Comparison of ENCODE assay signal across 8 cellular contexts in genomic region chr11:77126861-77127673, GRCh38. TPM values are rescaled to one million over a fixed set of nuclear protein-coding genes. Genes with fewer than 3 reads are reported as not detected.
DNase-seq lines count a peak whose midpoint lies in the region; ATAC-seq and TF ChIP-seq lines count a peak whose summit lies in the region.

No MANE protein-coding gene starts in this region.

- CTCF ChIA-PET in CD8-positive, alpha-beta T cell (lab: Charles Lee), result interaction anchor here (0.6 to 7.1 kb wide), 35 partner anchors 9 to 493 kb away, joined by 3 to 105 read pairs (median 5); no protein-coding TSS in a partner anchor
- CTCF ChIA-PET in activated naive CD4-positive, alpha-beta T cell treated with anti-CD3 and anti-CD28 coated beads for 36 hours (lab: Charles Lee), result interaction anchor here (0.6 to 5.4 kb wide), 42 partner anchors 8 to 466 kb away, joined by 3 to 87 read pairs (median 3); no protein-coding TSS in a partner anchor

- H2AFZ ChIP-seq in parathyroid adenoma, result peak overlapping the region; percentile 89

- no peaks in the 10 kb centered on the region for H3K27me3 Mint-ChIP-seq in CD8-positive, alpha-beta T cell (ENCODE audit: low read depth)
- H3K27me3 Mint-ChIP-seq in HFFc6 (ENCODE audit: insufficient read depth) (peaks cover 6% of the 10 kb centered on the region), type B pancreatic cell (no peaks in the 10 kb centered on the region)
- H3K27me3 Mint-ChIP-seq in activated naive CD4-positive, alpha-beta T cell treated with anti-CD3 and anti-CD28 coated beads for 36 hours (ENCODE audit: low read depth), result no peaks in the 10 kb centered on the region

- no peak overlapping the region for H3K27ac ChIP-seq in CD8-positive, alpha-beta T cell (ENCODE audit: low read depth, low read length)
- H3K27ac ChIP-seq in parathyroid adenoma, result no peak overlapping the region

- H3K4me3 Mint-ChIP-seq in CD8-positive, alpha-beta T cell, result peak overlapping the region; percentile 72
- H3K4me3 Mint-ChIP-seq in HFFc6 (peak overlapping the region; percentile 75), type B pancreatic cell (peak overlapping the region; percentile 84)
- peak overlapping the region; percentile 59 for H3K4me3 Mint-ChIP-seq in activated naive CD4-positive, alpha-beta T cell treated with anti-CD3 and anti-CD28 coated beads for 36 hours

- H3K27me3 ChIP-seq in CD8-positive, alpha-beta T cell (ENCODE audit: insufficient read depth, low read length), result no peaks in the 10 kb centered on the region
- H3K27me3 ChIP-seq in parathyroid adenoma (ENCODE audit: control insufficient read depth, insufficient read depth, low read length), result no peaks in the 10 kb centered on the region

- H3K9me3 ChIP-seq in CD8-positive, alpha-beta T cell (ENCODE audit: low read length), result no peaks in the 10 kb centered on the region
- no peaks in the 10 kb centered on the region for H3K9me3 ChIP-seq in parathyroid adenoma (ENCODE audit: control insufficient read depth, low read length)

- no peaks in the 10 kb centered on the region for H3K79me2 ChIP-seq in parathyroid adenoma

- H3K27ac Mint-ChIP-seq in CD8-positive, alpha-beta T cell, result no peak overlapping the region
- no peak overlapping the region for H3K27ac Mint-ChIP-seq in HFFc6
- H3K27ac Mint-ChIP-seq in activated naive CD4-positive, alpha-beta T cell treated with anti-CD3 and anti-CD28 coated beads for 36 hours, result no peak overlapping the region
- H3K27ac Mint-ChIP-seq in type B pancreatic cell, result peak overlapping the region; percentile 82

- DNase-seq in CD8-positive, alpha-beta T cell, result peak; percentile 35 to 81 (median 53)
- DNase-seq in HFFc6, result no peak
- peak; percentile 26 for DNase-seq in SHP77 treated with DMSO at 0.1 percent for 48 hours (lab: John Stamatoyannopoulos, UW)
- DNase-seq in activated naive CD4-positive, alpha-beta T cell treated with anti-CD3 and anti-CD28 coated beads for 36 hours, result peak; percentile 64
- peak; percentile 73 for DNase-seq in Right ventricle myocardium superior
- no peak for DNase-seq in type B pancreatic cell (ENCODE audit: extremely low spot score, unreplicated experiment)

- POLR2A ChIA-PET in CD8-positive, alpha-beta T cell (lab: Charles Lee), result no interaction called here

- H3K4me1 Mint-ChIP-seq in CD8-positive, alpha-beta T cell (ENCODE audit: low read depth), result peaks cover 7% of the 10 kb centered on the region
- H3K4me1 Mint-ChIP-seq in HFFc6 (ENCODE audit: low read depth) (peaks cover 26% of the 10 kb centered on the region), type B pancreatic cell (ENCODE audit: unreplicated experiment) (peaks cover 23% of the 10 kb centered on the region)
- peaks cover 6% of the 10 kb centered on the region for H3K4me1 Mint-ChIP-seq in activated naive CD4-positive, alpha-beta T cell treated with anti-CD3 and anti-CD28 coated beads for 36 hours (ENCODE audit: low read depth)

- peak; percentile 96 for TF ChIP-seq CTCF in CD8-positive, alpha-beta T cell (IDR thresholded peaks at IDR 0.05)
- TF ChIP-seq CTCF in HFFc6 (IDR thresholded peaks at IDR 0.05) (peak; percentile 100), parathyroid adenoma (IDR thresholded peaks at IDR 0.05) (peak; percentile 90), type B pancreatic cell (conservative IDR thresholded peaks at IDR 0.05) (peak; percentile 100)

- H3K36me3 Mint-ChIP-seq in CD8-positive, alpha-beta T cell, result peaks cover 14% of the 10 kb centered on the region
- H3K36me3 Mint-ChIP-seq in HFFc6 (ENCODE audit: low read depth) (no peaks in the 10 kb centered on the region), type B pancreatic cell (no peaks in the 10 kb centered on the region)
- no peaks in the 10 kb centered on the region for H3K36me3 Mint-ChIP-seq in activated naive CD4-positive, alpha-beta T cell treated with anti-CD3 and anti-CD28 coated beads for 36 hours (ENCODE audit: low read depth)

- H3K9ac ChIP-seq in parathyroid adenoma, result no peak overlapping the region

- H3K4me1 ChIP-seq in CD8-positive, alpha-beta T cell (ENCODE audit: insufficient read depth, low read length), result peaks cover 10% of the 10 kb centered on the region
- H3K4me1 ChIP-seq in parathyroid adenoma, result peaks cover 5% of the 10 kb centered on the region

- H3K4me2 ChIP-seq in parathyroid adenoma (ENCODE audit: low read length), result peak overlapping the region; percentile 72

- H3K36me3 ChIP-seq in CD8-positive, alpha-beta T cell (ENCODE audit: insufficient read depth, low read length), result no peaks in the 10 kb centered on the region
- H3K36me3 ChIP-seq in parathyroid adenoma (ENCODE audit: control insufficient read depth, insufficient read depth, low read length), result no peaks in the 10 kb centered on the region

- ATAC-seq in CD8-positive, alpha-beta T cell, result peak; percentile 83
- ATAC-seq in Right ventricle myocardium superior (ENCODE audit: poor library complexity) (peak; percentile 81), GM21576 (IDR thresholded peaks at IDR 0.05; ENCODE audit: unreplicated experiment) (no peak)

- H3K4me3 ChIP-seq in CD8-positive, alpha-beta T cell (ENCODE audit: low read depth, low read length), result peak overlapping the region; percentile 54
- H3K4me3 ChIP-seq in parathyroid adenoma (ENCODE audit: low read depth, low read length), result no peak overlapping the region

- intact Hi-C loops in CD8-positive, alpha-beta T cell (cut with DNase I, micrococcal nuclease), result loop anchor here in 1 of 2 experiments (1.0 kb wide), 3 partner anchors 61 to 492 kb away; no protein-coding TSS in a partner anchor
- intact Hi-C loops in activated naive CD4-positive, alpha-beta T cell treated with anti-CD3 and anti-CD28 coated beads for 36 hours (cut with micrococcal nuclease), result loop anchor here (1.0 to 5.0 kb wide), 5 partner anchors 61 to 492 kb away; partner anchors contain the start of gene PAK1
- intact Hi-C loops in Right ventricle myocardium superior (cut with DNase I), result loop anchor here (2.0 to 5.0 kb wide), 2 partner anchors 62 to 420 kb away; no protein-coding TSS in a partner anchor

- H3K9me3 Mint-ChIP-seq in CD8-positive, alpha-beta T cell, result no peaks in the 10 kb centered on the region
- no peaks in the 10 kb centered on the region for H3K9me3 Mint-ChIP-seq in HFFc6
- H3K9me3 Mint-ChIP-seq in activated naive CD4-positive, alpha-beta T cell treated with anti-CD3 and anti-CD28 coated beads for 36 hours, result no peaks in the 10 kb centered on the region
- H3K9me3 Mint-ChIP-seq in type B pancreatic cell, result no peaks in the 10 kb centered on the region

RNA-seq across cellular contexts. Expression of gene MYO7A, which starts 1.0 kb away (rescaled TPM):
- total RNA-seq in CD8-positive, alpha-beta T cell, result under 1 TPM; 0.28 to 0.30 TPM
- under 1 TPM in 2 of 6 experiments, not detected in 4; 0.05 to 0.09 TPM for total RNA-seq in HFFc6 (2021; fragmentation: NEBNext Ultra II Directional; extraction: Animal tissue kit (Norgen Biotek cat#: 25700))
- not detected for total RNA-seq in activated naive CD4-positive, alpha-beta T cell treated with anti-CD3 and anti-CD28 coated beads for 36 hours
- total RNA-seq in Right ventricle myocardium superior (4.4 TPM), type B pancreatic cell (ENCODE audit: low replicate concordance) (2.8 and 5.3 TPM in 2 replicates)

RNA-seq across cellular contexts. Expression of gene OMP, which starts 24.4 kb away (rescaled TPM):
- total RNA-seq in CD8-positive, alpha-beta T cell, result 1 to 10 TPM in 1 of 2 experiments, not detected in 1; 1.1 TPM
- under 1 TPM in 1 of 6 experiments, not detected in 5; 0.77 TPM for total RNA-seq in HFFc6 (2021; fragmentation: NEBNext Ultra II Directional; extraction: Animal tissue kit (Norgen Biotek cat#: 25700))
- total RNA-seq in activated naive CD4-positive, alpha-beta T cell treated with anti-CD3 and anti-CD28 coated beads for 36 hours, result not detected
- not detected for total RNA-seq in Right ventricle myocardium superior
- 0.86 and 0.94 TPM in 2 replicates for total RNA-seq in type B pancreatic cell (ENCODE audit: low replicate concordance)

Comparison
In these comparisons a context has a peak if more than half of its experiments do, and no peak if none do; other contexts are left out.
1. DNase-seq: peak in CD8-positive, alpha-beta T cell (7 of 7), SHP77 treated with DMSO at 0.1 percent for 48 hours (single experiment), activated naive CD4-positive, alpha-beta T cell treated with anti-CD3 and anti-CD28 coated beads for 36 hours (single experiment) and Right ventricle myocardium superior (single experiment); none in HFFc6 (single experiment) and type B pancreatic cell (single experiment).
2. Peak in every context shown above with its lines, with median percentiles within 50 percentile points of each other: H3K4me3 Mint-ChIP-seq and CTCF ChIP-seq.